8 cellular contexts compared by ENCODE assay signal in the genomic region with DNA sequence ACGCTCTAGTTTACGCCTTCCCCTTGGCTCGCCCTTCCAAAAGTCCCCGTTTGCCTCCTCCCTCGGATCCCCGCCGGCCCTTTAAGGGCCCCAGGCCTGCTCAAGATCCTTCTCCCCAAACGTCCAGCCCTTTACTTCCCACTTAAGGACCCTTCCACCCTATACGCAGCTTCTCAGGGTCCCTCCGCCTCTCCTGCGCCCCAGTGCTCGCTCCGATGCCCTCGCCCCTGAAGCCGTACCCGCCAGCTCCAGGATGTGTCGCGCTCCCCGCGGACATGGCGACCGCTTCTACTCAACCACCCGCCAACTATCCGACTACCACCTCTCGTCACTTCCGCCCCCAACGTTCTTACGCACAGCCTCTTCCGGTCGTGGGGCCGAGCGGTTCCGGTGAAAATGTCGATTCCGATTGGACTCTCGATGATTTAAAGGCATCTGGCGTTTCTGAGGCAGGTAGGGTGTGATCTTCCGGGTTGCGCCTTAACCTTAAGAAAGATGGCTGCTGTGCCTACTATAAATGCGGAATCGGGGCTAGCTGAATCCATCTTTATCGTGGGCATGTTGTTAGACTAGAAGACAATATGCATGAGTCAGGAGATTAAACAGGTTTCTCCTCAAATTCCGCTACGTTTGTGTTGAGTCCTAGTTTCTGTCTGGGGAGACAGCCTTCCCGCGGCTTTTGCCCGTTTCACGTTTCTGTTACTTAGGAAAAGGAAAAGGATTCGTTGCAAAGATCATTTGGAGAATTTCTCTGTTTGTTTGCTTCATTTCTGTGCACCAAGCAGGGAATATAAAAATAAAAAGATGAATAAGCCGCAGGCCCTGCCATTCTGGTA. TPM values are rescaled to one million over a fixed set of nuclear protein-coding genes. Genes with fewer than 3 reads are reported as not detected.
DNase-seq lines count a peak whose midpoint lies in the region; TF ChIP-seq lines count a peak whose summit lies in the region.

Gene KHDC4, minus strand, starts transcription at position 317 of the 836 bp plus-strand sequence. Its CDS starts 40 bp downstream, at position 277.

- H3K27me3 Mint-ChIP-seq in neural crest cell (ENCODE audit: low read depth) = no peaks in the 10 kb centered on the region

- in situ Hi-C loops in G401 (cut with HindIII; ENCODE audit: low sequenced_read_pairs) = no loop called here

- H3K27ac Mint-ChIP-seq in neural crest cell (ENCODE audit: unreplicated experiment) = no peak within 1 kb of the TSS

- H3K27me3 ChIP-seq in H7 (ENCODE audit: control insufficient read depth, insufficient read depth, low read length) = no peaks in the 10 kb centered on the region

- H3K4me3 ChIP-seq in H7 (ENCODE audit: insufficient read depth, low read depth, low read length) = peak within 1 kb of the TSS; percentile 87
- peak within 1 kb of the TSS; percentile 93 for H3K4me3 ChIP-seq in fibroblast of villous mesenchyme (ENCODE audit: low read depth, low read length)

- peaks cover 3% of the 10 kb centered on the region for H3K36me3 Mint-ChIP-seq in neural crest cell (ENCODE audit: low read depth)

- peaks cover 21% of the 10 kb centered on the region for H3K36me3 ChIP-seq in H7 (replicated peaks; ENCODE audit: control insufficient read depth, insufficient read depth, low read length)

- peaks cover 36% of the 10 kb centered on the region for H3K4me1 Mint-ChIP-seq in neural crest cell

- TF ChIP-seq CTCF in fibroblast of villous mesenchyme (IDR thresholded peaks at IDR 0.05; ENCODE audit: insufficient read depth, low read depth, low read length) (no peak), neural crest cell (conservative IDR thresholded peaks at IDR 0.05) (no peak)

- H3K9me3 Mint-ChIP-seq in neural crest cell = no peaks in the 10 kb centered on the region

- no peak within 1 kb of the TSS for H3K4me3 Mint-ChIP-seq in neural crest cell

- DNase-seq in G401 (ENCODE audit: low spot score) = peak; percentile 99
- peak; percentile 94 for DNase-seq in H7
- DNase-seq in M059J (ENCODE audit: low read depth) = peak; percentile 99
- DNase-seq in SHP77 (lab: John Stamatoyannopoulos, UW) = peak; percentile 100
- peak; percentile 92 for DNase-seq in activated effector memory CD4-positive, alpha-beta T cell treated with Interleukin-2 at 50 U/mL for 16 hours
- DNase-seq in fibroblast of villous mesenchyme (ENCODE audit: low read depth) = peak; percentile 99
- peak; percentile 79 for DNase-seq in neural crest cell (ENCODE audit: low read depth, low spot score)
- DNase-seq in stromal cell of bone marrow (ENCODE audit: low read depth) = peak; percentile 99

RNA-seq across cellular contexts. Expression of gene KHDC4, which starts in this region (rescaled TPM):
- 30.0 and 52.6 TPM in 2 replicates for total RNA-seq in G401 (2014; rRNA removed; shearing (Covaris generic))
- 58.4 and 78.1 TPM in 2 replicates for total RNA-seq in H7 (2014; rRNA removed; shearing (Covaris generic))
- total RNA-seq in M059J (2014; rRNA removed; shearing (Covaris generic)) = 24.1 and 30.7 TPM in 2 replicates
- 23.8 and 42.7 TPM in 2 replicates for total RNA-seq in fibroblast of villous mesenchyme
- total RNA-seq in neural crest cell = 69.9 and 71.2 TPM in 2 replicates

Comparison
In these comparisons a context has a peak if more than half of its experiments do, and no peak if none do; other contexts are left out.
1. Peak in every context shown above with its lines: DNase-seq and H3K4me3 ChIP-seq.